Comparison of ENCODE assay signal across 9 cellular contexts in genomic region chr22:42964994-42965699, GRCh38. TPM values are rescaled to one million over a fixed set of nuclear protein-coding genes. Genes with fewer than 3 reads are reported as not detected.
DNase-seq lines count a peak whose midpoint lies in the region; ATAC-seq and TF ChIP-seq lines count a peak whose summit lies in the region.
"Had no signal": no experiment of that assay in that cellular context is flagged by ENCODE, and none has a peak within 500 bp of the region (broad histone marks: within the 10 kb centered on the region; RNA-seq: fewer than 3 reads in every experiment).

No MANE protein-coding gene starts in this region.

- H3K4me1 Mint-ChIP-seq in MCF 10A (ENCODE audit: insufficient read depth, unreplicated experiment) (peaks cover 36% of the 10 kb centered on the region), chondrocyte (ENCODE audit: low read depth) (peaks cover 77% of the 10 kb centered on the region)
- H3K4me1 Mint-ChIP-seq in stimulated activated memory B cell treated with anti-CD40 and anti-IgM and Interleukin-4, amounts not matched to agents 10 μg/mL and 1 μg/mL and 100 μg/mL, for 72 hours: peaks cover 64% of the 10 kb centered on the region

- in situ Hi-C loops in mammary epithelial cell (cut with MboI; ENCODE audit: low sequenced_read_pairs in 2 of 2): no loop called here

- H3K27me3 Mint-ChIP-seq in MCF 10A (ENCODE audit: insufficient read depth, unreplicated experiment) (no peaks in the 10 kb centered on the region), chondrocyte (ENCODE audit: low read depth) (no peaks in the 10 kb centered on the region)
- no peaks in the 10 kb centered on the region for H3K27me3 Mint-ChIP-seq in stimulated activated memory B cell treated with anti-CD40 and anti-IgM and Interleukin-4, amounts not matched to agents 10 μg/mL and 1 μg/mL and 100 μg/mL, for 72 hours

- H4K20me1 ChIP-seq in mammary epithelial cell (ENCODE audit: insufficient read depth, low read length): no peaks in the 10 kb centered on the region

- H3K27ac Mint-ChIP-seq in MCF 10A (ENCODE audit: low read depth, unreplicated experiment) (no peak overlapping the region), chondrocyte (ENCODE audit: unreplicated experiment) (peak overlapping the region; percentile 74)
- H3K27ac Mint-ChIP-seq in stimulated activated memory B cell treated with anti-CD40 and anti-IgM and Interleukin-4, amounts not matched to agents 10 μg/mL and 1 μg/mL and 100 μg/mL, for 72 hours: peak overlapping the region; percentile 82

- peaks cover 24% of the 10 kb centered on the region for H3K36me3 Mint-ChIP-seq in MCF 10A (ENCODE audit: insufficient read depth, unreplicated experiment)
- H3K36me3 Mint-ChIP-seq in chondrocyte (ENCODE audit: low read depth): peaks cover 7% of the 10 kb centered on the region
- peaks cover 28% of the 10 kb centered on the region for H3K36me3 Mint-ChIP-seq in stimulated activated memory B cell treated with anti-CD40 and anti-IgM and Interleukin-4, amounts not matched to agents 10 μg/mL and 1 μg/mL and 100 μg/mL, for 72 hours

- H3K27ac ChIP-seq in mammary epithelial cell (ENCODE audit: insufficient read depth, low read depth, low read length): no peak overlapping the region
- H3K27ac ChIP-seq: thyroid gland had no signal

- DNase-seq in MCF 10A (ENCODE audit: unreplicated experiment) (peak; percentile 52), mammary epithelial cell (no peak), NCI-H2171 treated with DMSO at 0.1 percent for 48 hours (lab: John Stamatoyannopoulos, UW) (peak; percentile 77), chondrocyte (ENCODE audit: low spot score) (no peak), amniotic stem cell (lab: John Stamatoyannopoulos, UW) (no peak), DMS153 (lab: John Stamatoyannopoulos, UW) (no peak)
- DNase-seq: thyroid gland had no signal

- H3K79me2 ChIP-seq in mammary epithelial cell (ENCODE audit: insufficient read depth, low read length): peaks cover 91% of the 10 kb centered on the region

- dilution Hi-C loops in mammary epithelial cell (cut with HindIII; ENCODE audit: low sequenced_read_pairs): no loop called here

- CTCF ChIA-PET in MCF 10A (lab: Yijun Ruan, JAX): interaction anchor here (0.5 to 1.5 kb wide), 4 partner anchors 24 to 242 kb away, joined by 3 to 4 read pairs (median 4); no protein-coding TSS in a partner anchor
- CTCF ChIA-PET in mammary epithelial cell (lab: Charles Lee; ENCODE audit: low non-redundant PET): no interaction called here

- H3K4me2 ChIP-seq in mammary epithelial cell (ENCODE audit: insufficient read depth, low read depth, low read length): no peak overlapping the region

- peak; percentile 76 for ATAC-seq in stimulated activated memory B cell treated with anti-CD40 and anti-IgM and Interleukin-4, amounts not matched to agents 10 μg/mL and 1 μg/mL and 100 μg/mL, for 72 hours
- ATAC-seq in GM21717 (IDR thresholded peaks at IDR 0.05; ENCODE audit: unreplicated experiment): no peak

- no peak overlapping the region for H3K9ac ChIP-seq in mammary epithelial cell (ENCODE audit: insufficient read depth, low read length)

- H3K4me3 Mint-ChIP-seq in MCF 10A (ENCODE audit: unreplicated experiment): no peak overlapping the region
- no peak overlapping the region for H3K4me3 Mint-ChIP-seq in chondrocyte (ENCODE audit: unreplicated experiment)
- peak overlapping the region; percentile 9 for H3K4me3 Mint-ChIP-seq in stimulated activated memory B cell treated with anti-CD40 and anti-IgM and Interleukin-4, amounts not matched to agents 10 μg/mL and 1 μg/mL and 100 μg/mL, for 72 hours

- no peaks in the 10 kb centered on the region for H3K9me3 ChIP-seq in mammary epithelial cell (replicated peaks; ENCODE audit: insufficient read depth, low read length)
- H3K9me3 ChIP-seq: thyroid gland had no signal

- no peak overlapping the region for H3K4me3 ChIP-seq in mammary epithelial cell (replicated peaks in 1 of 3; ENCODE audit: insufficient read depth in 1 of 3, low read depth in 2 of 3, low read length in 3 of 3)
- H3K4me3 ChIP-seq: thyroid gland had no signal

- intact Hi-C loops in MCF 10A (cut with micrococcal nuclease): no loop called here
- intact Hi-C loops in mammary epithelial cell (cut with micrococcal nuclease): no loop called here

- TF ChIP-seq CTCF in MCF 10A (IDR thresholded peaks at IDR 0.05; ENCODE audit: unreplicated experiment): no peak
- no peak for TF ChIP-seq CTCF in mammary epithelial cell (conservative IDR thresholded peaks at IDR 0.05 in 1 of 2, IDR thresholded peaks at IDR 0.05 in 1 of 2; ENCODE audit: extremely low read depth in 1 of 2, insufficient read depth in 1 of 2, low read depth in 1 of 2, low read length in 2 of 2)
- TF ChIP-seq CTCF in chondrocyte (IDR thresholded peaks at IDR 0.05): no peak

- WGBS in mammary epithelial cell (ENCODE audit: low coverage, missing lambda C conversion rate): 90% methylated on average over 6 of the region's 6 CpGs

- H3K9me3 Mint-ChIP-seq in MCF 10A (ENCODE audit: unreplicated experiment): no peaks in the 10 kb centered on the region
- no peaks in the 10 kb centered on the region for H3K9me3 Mint-ChIP-seq in chondrocyte (ENCODE audit: low read depth)
- H3K9me3 Mint-ChIP-seq in stimulated activated memory B cell treated with anti-CD40 and anti-IgM and Interleukin-4, amounts not matched to agents 10 μg/mL and 1 μg/mL and 100 μg/mL, for 72 hours: no peaks in the 10 kb centered on the region

- H2AFZ ChIP-seq in mammary epithelial cell (ENCODE audit: low read depth, low read length): no peak overlapping the region

- H3K4me1 ChIP-seq in mammary epithelial cell (ENCODE audit: insufficient read depth, low read length): peaks cover 31% of the 10 kb centered on the region

- POLR2A ChIA-PET in MCF 10A (lab: Yijun Ruan, JAX): interaction anchor here (0.7 to 2.1 kb wide), 3 partner anchors 16 to 38 kb away, joined by 3 to 11 read pairs (median 4); no protein-coding TSS in a partner anchor

- no peaks in the 10 kb centered on the region for H3K36me3 ChIP-seq in mammary epithelial cell (ENCODE audit: insufficient read depth, low read length)
- H3K36me3 ChIP-seq: thyroid gland had no signal

- no TSS peak for BruUV-seq in MCF 10A (replicated peaks; lab: Mats Ljungman, UMichigan)
- BruUV-seq in mammary epithelial cell (replicated peaks; lab: Mats Ljungman, UMichigan): no TSS peak

- H3K27me3 ChIP-seq in mammary epithelial cell (ENCODE audit: insufficient read depth, low read length): no peaks in the 10 kb centered on the region
- H3K27me3 ChIP-seq: thyroid gland had no signal

RNA-seq across cellular contexts. Expression of gene PACSIN2, which starts 49.8 kb away (rescaled TPM):
- total RNA-seq in MCF 10A (2022) (66.5 and 67.3 TPM in 2 replicates), mammary epithelial cell (10 to 100 TPM; 69.8 to 80.0 TPM), chondrocyte (58.9 to 93.4 TPM (median 82.1 TPM) in 3 replicates)
- 64.2 TPM for polyA plus RNA-seq in mammary epithelial cell
- 37.8 TPM for polyA minus RNA-seq in mammary epithelial cell

Comparison
In these comparisons a context has a peak if more than half of its experiments do, and no peak if none do; other contexts are left out.
1. DNase-seq: peak in MCF 10A (single experiment) and NCI-H2171 treated with DMSO at 0.1 percent for 48 hours (single experiment); none in mammary epithelial cell (single experiment), chondrocyte (single experiment), amniotic stem cell (single experiment) and DMS153 (single experiment).